In the genomic region with DNA sequence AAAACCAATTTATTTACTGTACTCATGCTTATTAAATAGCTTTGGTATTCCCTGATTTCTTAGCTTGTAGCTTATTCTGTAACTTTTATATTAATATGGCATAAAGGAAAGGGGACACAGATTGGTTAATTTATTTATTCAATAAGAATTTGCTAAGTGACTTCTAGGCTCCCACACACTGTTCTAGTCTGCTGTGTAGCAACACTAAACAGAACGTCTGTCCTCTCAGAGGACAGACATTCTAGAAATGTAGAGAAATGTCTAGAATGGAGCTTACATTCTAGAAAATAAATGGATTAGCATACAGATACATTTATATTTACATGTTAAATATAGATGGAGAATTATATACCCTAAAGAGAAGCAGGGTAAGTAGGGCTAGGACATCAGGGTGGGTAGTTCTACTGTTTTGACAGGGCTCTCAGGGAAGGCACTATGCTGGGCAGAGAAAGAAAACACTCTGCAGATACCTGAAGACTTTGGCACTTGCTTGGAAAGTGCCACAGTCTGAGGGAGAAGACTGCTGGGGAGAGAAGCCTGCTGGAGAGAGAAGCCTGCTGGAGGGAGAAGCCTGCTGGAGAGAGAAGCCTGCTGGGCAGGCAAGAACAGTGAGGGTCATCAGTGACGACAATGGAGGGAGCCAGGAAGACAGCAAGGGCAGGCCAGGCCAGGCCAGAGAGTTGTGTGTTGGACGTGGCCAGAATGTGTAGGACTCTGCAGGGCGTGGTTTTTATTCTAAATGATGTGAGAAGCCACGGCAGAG, we compare ENCODE assay signal across 18 cellular contexts.
DNase-seq lines count a peak whose midpoint lies in the region; ATAC-seq and TF ChIP-seq lines count a peak whose summit lies in the region.
"Had no signal": no experiment of that assay in that cellular context is flagged by ENCODE, and none has a peak within 500 bp of the region (broad histone marks: within the 10 kb centered on the region; RNA-seq: fewer than 3 reads in every experiment).

No MANE protein-coding gene starts in this region.

- DNase-seq in H9 (no peak), T-helper 17 cell (no peak), left kidney (ENCODE audit: low read depth, low spot score) (peak; percentile 12), neuronal stem cell (ENCODE audit: low spot score) (no peak), mesothelial cell of epicardium (ENCODE audit: low spot score in 2 of 2, unreplicated experiment in 2 of 2) (no peak)
- DNase-seq in effector CD8-positive, alpha-beta T cell (lab: John Stamatoyannopoulos, UW): no peak
- DNase-seq: BE2C; CD4-positive, alpha-beta T cell; DMS53; HCEC 1CT; NCI-H2081 treated with DMSO at 0.1 percent for 48 hours; NCI-H510A treated with DMSO at 0.1 percent for 48 hours; NCI-H82; Peyer's patch; Right ventricle myocardium superior; SK-N-SH had no signal

- H3T11ph ChIP-seq in H9 (ENCODE audit: low read length): no peak overlapping the region

- H2AFZ ChIP-seq in H9 (ENCODE audit: low read length) (no peak overlapping the region), neuronal stem cell (ENCODE audit: low read length) (peak overlapping the region; percentile 72)

- WGBS in H9 (ENCODE audit: extremely low coverage, insufficient read length, low lambda C conversion rate): no CpG with 5 or more reads among the region's 5 CpGs
- WGBS in neuronal stem cell (ENCODE audit: extremely low coverage in 2 of 2, insufficient read length in 2 of 2, insufficient replicate concordance in 1 of 2), 2 donors: no CpG with 5 or more reads among the region's 5 CpGs

- H3K79me2 ChIP-seq in H9 (ENCODE audit: insufficient read depth, low read length): no peaks in the 10 kb centered on the region

- H3K23me2 ChIP-seq in H9 (ENCODE audit: insufficient read length, low read depth, low read length, poor library complexity, severe bottlenecking): no peaks in the 10 kb centered on the region

- no peaks in the 10 kb centered on the region for H3K27me3 ChIP-seq in H9 (ENCODE audit: insufficient read depth, low read length)
- no peaks in the 10 kb centered on the region for H3K27me3 ChIP-seq in neuronal stem cell (ENCODE audit: control insufficient read depth in 3 of 3, insufficient read depth in 3 of 3, low read depth in 1 of 3, low read length in 3 of 3)
- H3K27me3 ChIP-seq: BE2C, Peyer's patch had no signal

- H4K8ac ChIP-seq in H9 (replicated peaks; ENCODE audit: insufficient read length, low read depth, low read length): no peak overlapping the region
- H4K8ac ChIP-seq in neuronal stem cell (ENCODE audit: low read depth, low read length): no peak overlapping the region

- no peak overlapping the region for H2BK12ac ChIP-seq in H9 (ENCODE audit: insufficient read length, low read depth, low read length)
- no peak overlapping the region for H2BK12ac ChIP-seq in neuronal stem cell (ENCODE audit: low read length)

- H2BK120ac ChIP-seq in H9 (ENCODE audit: low read depth, low read length, poor library complexity, severe bottlenecking) (no peak overlapping the region), neuronal stem cell (ENCODE audit: low read depth, low read length) (no peak overlapping the region)

- ATAC-seq in T-helper 17 cell: no peak
- ATAC-seq in HG03460 (IDR thresholded peaks at IDR 0.05; ENCODE audit: unreplicated experiment): no peak

- H3K4me3 Mint-ChIP-seq in H9: no peak overlapping the region
- H3K4me3 Mint-ChIP-seq in T-helper 17 cell: no peak overlapping the region
- H3K4me3 Mint-ChIP-seq in mesothelial cell of epicardium: no peak overlapping the region
- H3K4me3 Mint-ChIP-seq: CD4-positive, alpha-beta T cell had no signal

- H3K4me1 ChIP-seq in H9 (ENCODE audit: insufficient read depth, low read length) (no peaks in the 10 kb centered on the region), neuronal stem cell (ENCODE audit: control insufficient read depth in 2 of 2, insufficient read depth in 1 of 2, low read depth in 1 of 2, low read length in 2 of 2) (peaks cover 0 to 4% of the 10 kb centered on the region in 2 donors)
- H3K4me1 ChIP-seq: BE2C, Peyer's patch had no signal

- H2BK15ac ChIP-seq in H9 (ENCODE audit: low read depth, low read length) (no peak overlapping the region; the same call in 1 of the 2 replicates), neuronal stem cell (ENCODE audit: low read length) (no peak overlapping the region)

- no peaks in the 10 kb centered on the region for H3K36me3 ChIP-seq in neuronal stem cell (replicated peaks in 1 of 2; ENCODE audit: control insufficient read depth in 2 of 2, insufficient read depth in 2 of 2, low read length in 2 of 2)
- H3K36me3 ChIP-seq: BE2C, Peyer's patch had no signal

- no peaks in the 10 kb centered on the region for H3K79me1 ChIP-seq in H9 (ENCODE audit: insufficient read depth, low read depth, low read length, poor library complexity, severe bottlenecking)
- H3K79me1 ChIP-seq in neuronal stem cell (ENCODE audit: low read depth, low read length): no peaks in the 10 kb centered on the region

- H2BK5ac ChIP-seq in H9 (ENCODE audit: insufficient read length, low read length): no peak overlapping the region
- H2BK5ac ChIP-seq in neuronal stem cell (ENCODE audit: low read length): no peak overlapping the region

- H3K9me3 Mint-ChIP-seq in H9 (peaks cover 0 to 2% of the 10 kb centered on the region in 2 experiments; a peak in 3 of 5 replicates), mesothelial cell of epicardium (peaks cover 6% of the 10 kb centered on the region)
- H3K9me3 Mint-ChIP-seq: CD4-positive, alpha-beta T cell had no signal

- no peak overlapping the region for H3K56ac ChIP-seq in H9 (ENCODE audit: insufficient read length, low read depth, low read length)

- H3K27ac ChIP-seq in H9 (ENCODE audit: insufficient read length, low read depth, low read length): no peak overlapping the region
- H3K27ac ChIP-seq in neuronal stem cell (replicated peaks; ENCODE audit: low read length): no peak overlapping the region
- H3K27ac ChIP-seq: KMS-11, Peyer's patch had no signal

- H3K27me3 Mint-ChIP-seq in H9 (ENCODE audit: low read depth) (no peaks in the 10 kb centered on the region), T-helper 17 cell (no peaks in the 10 kb centered on the region), mesothelial cell of epicardium (ENCODE audit: low read depth) (no peaks in the 10 kb centered on the region)
- H3K27me3 Mint-ChIP-seq: CD4-positive, alpha-beta T cell had no signal

- H3K14ac ChIP-seq in H9 (ENCODE audit: insufficient read depth, low read length): 0 out of 2 replicates have a peak overlapping the region, but pooled peaks have one; percentile 49
- no peak overlapping the region for H3K14ac ChIP-seq in neuronal stem cell (ENCODE audit: low read length)

- no peak for TF ChIP-seq CTCF in H9 (conservative IDR thresholded peaks at IDR 0.05)
- TF ChIP-seq CTCF in mesothelial cell of epicardium (IDR thresholded peaks at IDR 0.05; ENCODE audit: unreplicated experiment): no peak

- no peak overlapping the region for H3K4me3 ChIP-seq in neuronal stem cell (ENCODE audit: low read length in 2 of 2)
- H3K4me3 ChIP-seq: Peyer's patch had no signal

- H3K18ac ChIP-seq in H9 (ENCODE audit: insufficient read length, low read depth, low read length) (no peak overlapping the region), neuronal stem cell (ENCODE audit: low read length) (no peak overlapping the region)

- H2BK20ac ChIP-seq in H9 (ENCODE audit: low read depth, low read length, poor library complexity, severe bottlenecking): no peak overlapping the region

- H2AK5ac ChIP-seq in H9 (ENCODE audit: insufficient read length, low read length): no peak overlapping the region
- no peak overlapping the region for H2AK5ac ChIP-seq in neuronal stem cell (ENCODE audit: low read depth, low read length)

- H3K4me2 ChIP-seq in H9 (ENCODE audit: insufficient read depth, insufficient read length, low read length) (no peak overlapping the region), neuronal stem cell (ENCODE audit: insufficient read depth, low read length, poor library complexity, severe bottlenecking) (no peak overlapping the region)
- H3K4me2 ChIP-seq: KMS-11, SK-N-SH had no signal

- H3K36me3 Mint-ChIP-seq in H9 (ENCODE audit: insufficient read depth in 1 of 3, low read depth in 3 of 3) (0 out of 7 replicates have a peak, but pooled peaks cover 0 to 2% (median 0%) of the 10 kb centered on the region in 3 experiments), T-helper 17 cell (ENCODE audit: low read depth) (peaks cover 3% of the 10 kb centered on the region), mesothelial cell of epicardium (no peaks in the 10 kb centered on the region)

- H3K9ac ChIP-seq in H9 (ENCODE audit: extremely low read depth, insufficient read length, low read length) (no peak overlapping the region), neuronal stem cell (ENCODE audit: low read depth, low read length, poor library complexity) (no peak overlapping the region)
- H3K9ac ChIP-seq: KMS-11, SK-N-SH had no signal

- H3K9me3 ChIP-seq in H9 (ENCODE audit: control insufficient read depth, low read depth, low read length): no peaks in the 10 kb centered on the region
- no peaks in the 10 kb centered on the region for H3K9me3 ChIP-seq in T-helper 17 cell (ENCODE audit: control insufficient read depth, low read length, poor library complexity, severe bottlenecking)
- no peaks in the 10 kb centered on the region for H3K9me3 ChIP-seq in neuronal stem cell (replicated peaks in 1 of 2; ENCODE audit: control insufficient read depth in 2 of 2, insufficient read depth in 1 of 2, low read depth in 1 of 2, low read length in 2 of 2)
- H3K9me3 ChIP-seq: BE2C, Peyer's patch, SK-N-SH had no signal

- H3K27ac Mint-ChIP-seq in H9: peak overlapping the region in 2 of 3 experiments; percentile 65; a peak in 5 of 7 replicates
- H3K27ac Mint-ChIP-seq in T-helper 17 cell: peak overlapping the region; percentile 53
- no peak overlapping the region for H3K27ac Mint-ChIP-seq in mesothelial cell of epicardium
- H3K27ac Mint-ChIP-seq: CD4-positive, alpha-beta T cell had no signal

- H4K91ac ChIP-seq in H9 (ENCODE audit: insufficient read length, low read depth, low read length): no peak overlapping the region
- no peak overlapping the region for H4K91ac ChIP-seq in neuronal stem cell (ENCODE audit: low read depth, low read length, poor library complexity)

- no peaks in the 10 kb centered on the region for H4K20me1 ChIP-seq in H9 (ENCODE audit: control insufficient read depth, insufficient read depth, insufficient read length)

- H3K4me1 Mint-ChIP-seq in H9: peaks cover 10 to 11% of the 10 kb centered on the region in 2 experiments
- peaks cover 5% of the 10 kb centered on the region for H3K4me1 Mint-ChIP-seq in T-helper 17 cell
- no peaks in the 10 kb centered on the region for H3K4me1 Mint-ChIP-seq in mesothelial cell of epicardium

- H3K4ac ChIP-seq in H9 (ENCODE audit: low read depth, low read length): no peak overlapping the region
- H3K4ac ChIP-seq in neuronal stem cell (ENCODE audit: low read length): no peak overlapping the region

- H4K5ac ChIP-seq in H9 (ENCODE audit: insufficient read length, low read depth, low read length): no peak overlapping the region

- H3K23ac ChIP-seq in H9 (ENCODE audit: insufficient read length, low read depth, low read length) (no peak overlapping the region), neuronal stem cell (ENCODE audit: low read depth, low read length, poor library complexity) (no peak overlapping the region)
